Comparison of ENCODE assay signal across 1 cellular context in genomic region chr2:201040867-201041628, GRCh38.
TF ChIP-seq lines count a peak whose summit lies in the region.

No MANE protein-coding gene starts in this region.

TF ChIP-seq in HepG2, 621 proteins besides CTCF, POLR2A, EP300 and RAD21 (continued from another document and continues in another):
- no peak for TF ChIP-seq ZNF512 (CRISPR knock-in tag; IDR thresholded peaks at IDR 0.05)
- TF ChIP-seq NR2F1 (CRISPR knock-in tag; IDR thresholded peaks at IDR 0.05) = no peak
- no peak for TF ChIP-seq CENPT (CRISPR knock-in tag; IDR thresholded peaks at IDR 0.05; ENCODE audit: low read depth)
- TF ChIP-seq ZNF296 (CRISPR knock-in tag; conservative IDR thresholded peaks at IDR 0.05) = no peak
- no peak for TF ChIP-seq MBD4 (IDR thresholded peaks at IDR 0.05; ENCODE audit: borderline replicate concordance, low read length)
- no peak for TF ChIP-seq MYPOP (CRISPR knock-in tag; IDR thresholded peaks at IDR 0.05)
- TF ChIP-seq CREB1 (IDR thresholded peaks at IDR 0.05) = no peak
- no peak for TF ChIP-seq CREB1 (CRISPR knock-in tag; IDR thresholded peaks at IDR 0.05)
- TF ChIP-seq ZNF619 (CRISPR knock-in tag; IDR thresholded peaks at IDR 0.05) = no peak
- TF ChIP-seq ZNF749 (CRISPR knock-in tag; IDR thresholded peaks at IDR 0.05; ENCODE audit: borderline replicate concordance) = no peak
- no peak for TF ChIP-seq YEATS2 (CRISPR knock-in tag; IDR thresholded peaks at IDR 0.05; ENCODE audit: borderline replicate concordance)
- TF ChIP-seq MNT (IDR thresholded peaks at IDR 0.05) = no peak
- no peak for TF ChIP-seq ZNF720 (CRISPR knock-in tag; IDR thresholded peaks at IDR 0.05)
- TF ChIP-seq XRCC5 (optimal IDR thresholded peaks at IDR 0.05; ENCODE audit: low read length) = no peak
- TF ChIP-seq GPBP1L1 (CRISPR knock-in tag; IDR thresholded peaks at IDR 0.05) = no peak
- no peak for TF ChIP-seq NFKB2 (CRISPR knock-in tag; IDR thresholded peaks at IDR 0.05; ENCODE audit: borderline replicate concordance)
- TF ChIP-seq PLSCR1 (CRISPR knock-in tag; IDR thresholded peaks at IDR 0.05; ENCODE audit: borderline replicate concordance) = no peak
- TF ChIP-seq IKZF5 (CRISPR knock-in tag; IDR thresholded peaks at IDR 0.05) = no peak
- TF ChIP-seq MAFG (CRISPR knock-in tag; IDR thresholded peaks at IDR 0.05) = no peak
- TF ChIP-seq HNRNPL (IDR thresholded peaks at IDR 0.05; ENCODE audit: low read depth, low read length) = no peak
- TF ChIP-seq ZNF660 (CRISPR knock-in tag; IDR thresholded peaks at IDR 0.05; ENCODE audit: borderline replicate concordance, low read depth) = no peak
- no peak for TF ChIP-seq REL (CRISPR knock-in tag; conservative IDR thresholded peaks at IDR 0.05)
- TF ChIP-seq ATF4 (CRISPR knock-in tag; IDR thresholded peaks at IDR 0.05) = 0 out of 4 replicates have a peak, but pooled peaks of 1 of the 2 experiments have one; percentile 41
- no peak for TF ChIP-seq KDM5B (CRISPR knock-in tag; IDR thresholded peaks at IDR 0.05; ENCODE audit: borderline replicate concordance)
- TF ChIP-seq ZSCAN5A (CRISPR knock-in tag; IDR thresholded peaks at IDR 0.05; ENCODE audit: borderline replicate concordance) = no peak
- no peak for TF ChIP-seq AFF4 (CRISPR knock-in tag; IDR thresholded peaks at IDR 0.05)
- TF ChIP-seq MTA1 (CRISPR knock-in tag; IDR thresholded peaks at IDR 0.05; ENCODE audit: borderline replicate concordance) = no peak
- peak; percentile 40; the same call in 1 of the 2 replicates for TF ChIP-seq GATA4 (IDR thresholded peaks at IDR 0.05; ENCODE audit: borderline replicate concordance, low read depth)
- TF ChIP-seq SOX5 (CRISPR knock-in tag; IDR thresholded peaks at IDR 0.05; ENCODE audit: borderline replicate concordance) = peak; percentile 56; the same call in 1 of the 2 replicates
- TF ChIP-seq ZNF704 (CRISPR knock-in tag; IDR thresholded peaks at IDR 0.05; ENCODE audit: borderline replicate concordance) = no peak
- no peak for TF ChIP-seq GABPB1 (CRISPR knock-in tag; IDR thresholded peaks at IDR 0.05)
- no peak for TF ChIP-seq ZNF292 (CRISPR knock-in tag; IDR thresholded peaks at IDR 0.05; ENCODE audit: borderline replicate concordance, low read depth)
- TF ChIP-seq ZNF788 (CRISPR knock-in tag; IDR thresholded peaks at IDR 0.05; ENCODE audit: borderline replicate concordance) = no peak
- no peak for TF ChIP-seq SIN3B (IDR thresholded peaks at IDR 0.05; ENCODE audit: low read length)
- no peak for TF ChIP-seq ZSCAN29 (CRISPR knock-in tag; conservative IDR thresholded peaks at IDR 0.05)
- peak; percentile 24; the same call in 1 of the 2 replicates for TF ChIP-seq AHDC1 (CRISPR knock-in tag; IDR thresholded peaks at IDR 0.05; ENCODE audit: borderline replicate concordance)
- peak; percentile 76 for TF ChIP-seq RARA (CRISPR knock-in tag; IDR thresholded peaks at IDR 0.05)
- TF ChIP-seq NONO (IDR thresholded peaks at IDR 0.05) = no peak
- TF ChIP-seq NONO (CRISPR knock-in tag; conservative IDR thresholded peaks at IDR 0.05) = no peak
- TF ChIP-seq ZNF260 (CRISPR knock-in tag; IDR thresholded peaks at IDR 0.05; ENCODE audit: borderline replicate concordance, low read depth) = no peak
- no peak for TF ChIP-seq IKZF4 (CRISPR knock-in tag; IDR thresholded peaks at IDR 0.05; ENCODE audit: borderline replicate concordance, low read depth, not compliant biosample characterization)
